In genomic region chr4:140056015-140056414, GRCh38 we compare ENCODE assay signal across 29 cellular contexts.
DNase-seq lines count a peak whose midpoint lies in the region; ATAC-seq, FAIRE-seq and TF ChIP-seq lines count a peak whose summit lies in the region.
"Had no signal": no experiment of that assay in that cellular context is flagged by ENCODE, and none has a peak within 500 bp of the region (broad histone marks: within the 10 kb centered on the region; RNA-seq: fewer than 3 reads in every experiment).

No MANE protein-coding gene starts in this region.

- H3K27me3 Mint-ChIP-seq in CD4-positive, alpha-beta T cell: peaks cover 6% of the 10 kb centered on the region
- H3K27me3 Mint-ChIP-seq in WTC11 (ENCODE audit: low read depth) (no peaks in the 10 kb centered on the region), nephron progenitor cell (ENCODE audit: low read depth, poor library complexity) (no peaks in the 10 kb centered on the region)
- H3K27me3 Mint-ChIP-seq: activated naive CD8-positive, alpha-beta T cell treated with anti-CD3 and anti-CD28 coated beads, Interleukin-2, amount 10 ng/mL, durations not matched to agents 7 days and 5 days had no signal

- H3K27ac Mint-ChIP-seq in CD4-positive, alpha-beta T cell: no peak overlapping the region
- no peak overlapping the region for H3K27ac Mint-ChIP-seq in WTC11
- peak overlapping the region; percentile 8 for H3K27ac Mint-ChIP-seq in nephron progenitor cell
- H3K27ac Mint-ChIP-seq: activated CD4-positive, alpha-beta memory T cell treated with anti-CD3 and anti-CD28 coated beads, Interleukin-2, amount 10 ng/mL, durations not matched to agents 7 days and 5 days; activated naive CD8-positive, alpha-beta T cell treated with anti-CD3 and anti-CD28 coated beads, Interleukin-2, amount 10 ng/mL, durations not matched to agents 7 days and 5 days; IgD-negative memory B cell; immature natural killer cell; T-helper 1 cell treated with Interleukin-12 subunit alpha and Interleukin-12 subunit beta and Interleukin-4 antibody, amounts not matched to agents 30 μg/mL and 1 μg/mL, for 36 hours had no signal

- peak; percentile 26 for ATAC-seq in CD4-positive, alpha-beta T cell (ENCODE audit: poor library complexity)
- ATAC-seq in WTC11: peak; percentile 39; the same call in 1 of the 2 replicates
- ATAC-seq: left cardiac atrium, PC-3 had no signal

- no peaks in the 10 kb centered on the region for H3K36me3 ChIP-seq in BLaER1 treated with 17β-estradiol and CSF1 and Interleukin-3, amounts not matched to agents 10 nM and 100 nM
- H3K36me3 ChIP-seq: BLaER1, colonic mucosa had no signal

- H3K4me3 Mint-ChIP-seq in CD4-positive, alpha-beta T cell: peak overlapping the region; percentile 21
- H3K4me3 Mint-ChIP-seq in WTC11: no peak overlapping the region
- H3K4me3 Mint-ChIP-seq in nephron progenitor cell: no peak overlapping the region
- H3K4me3 Mint-ChIP-seq: activated CD4-positive, alpha-beta memory T cell treated with anti-CD3 and anti-CD28 coated beads, Interleukin-2, amount 10 ng/mL, durations not matched to agents 7 days and 5 days; activated naive CD8-positive, alpha-beta T cell treated with anti-CD3 and anti-CD28 coated beads, Interleukin-2, amount 10 ng/mL, durations not matched to agents 7 days and 5 days; IgD-negative memory B cell; immature natural killer cell; T-helper 1 cell treated with Interleukin-12 subunit alpha and Interleukin-12 subunit beta and Interleukin-4 antibody, amounts not matched to agents 30 μg/mL and 1 μg/mL, for 36 hours had no signal

- H3K9ac ChIP-seq in BLaER1 treated with 17β-estradiol and CSF1 and Interleukin-3, amounts not matched to agents 10 nM and 100 nM: no peak overlapping the region
- H3K9ac ChIP-seq: BLaER1, parathyroid adenoma had no signal

- intact Hi-C loops in CD4-positive, alpha-beta T cell (cut with DNase I, micrococcal nuclease): loop anchor here in 1 of 2 experiments (2.0 to 5.0 kb wide), 2 partner anchors 15 to 41 kb away; no protein-coding TSS in a partner anchor

- POLR2A ChIA-PET in CD4-positive, alpha-beta T cell (lab: Charles Lee): no interaction called here
- POLR2A ChIA-PET in WTC11 (lab: Charles Lee): no interaction called here

- TF ChIP-seq CTCF in CD4-positive, alpha-beta T cell (IDR thresholded peaks at IDR 0.05): no peak
- TF ChIP-seq CTCF in WTC11 (IDR thresholded peaks at IDR 0.05) (no peak), nephron progenitor cell (IDR thresholded peaks at IDR 0.05) (no peak)

- H3K9me3 Mint-ChIP-seq in CD4-positive, alpha-beta T cell: no peaks in the 10 kb centered on the region
- no peaks in the 10 kb centered on the region; the same call in 1 of the 2 replicates for H3K9me3 Mint-ChIP-seq in WTC11
- no peaks in the 10 kb centered on the region for H3K9me3 Mint-ChIP-seq in nephron progenitor cell
- H3K9me3 Mint-ChIP-seq: activated CD4-positive, alpha-beta memory T cell treated with anti-CD3 and anti-CD28 coated beads, Interleukin-2, amount 10 ng/mL, durations not matched to agents 7 days and 5 days; activated naive CD8-positive, alpha-beta T cell treated with anti-CD3 and anti-CD28 coated beads, Interleukin-2, amount 10 ng/mL, durations not matched to agents 7 days and 5 days; IgD-negative memory B cell; immature natural killer cell; T-helper 1 cell treated with Interleukin-12 subunit alpha and Interleukin-12 subunit beta and Interleukin-4 antibody, amounts not matched to agents 30 μg/mL and 1 μg/mL, for 36 hours had no signal

- peak overlapping the region in 2 of 11 experiments; percentile 4 to 6; a peak in 1 of 22 replicates for H3K27ac ChIP-seq in BLaER1 treated with 17β-estradiol and CSF1 and Interleukin-3, amounts not matched to agents 10 nM and 100 nM
- H3K27ac ChIP-seq in CD4-positive, alpha-beta T cell (ENCODE audit: low read depth, low read length): no peak overlapping the region
- H3K27ac ChIP-seq: BLaER1, colonic mucosa, epithelial cell of prostate, parathyroid adenoma, SK-N-MC, skin epidermis, testis had no signal

- H4K20me1 ChIP-seq in BLaER1 treated with 17β-estradiol and CSF1 and Interleukin-3, amounts not matched to agents 10 nM and 100 nM: no peaks in the 10 kb centered on the region; a peak in 2 of 22 replicates
- H4K20me1 ChIP-seq: BLaER1 had no signal

- DNase-seq in CD4-positive, alpha-beta T cell: no peak
- no peak for DNase-seq in WTC11 (ENCODE audit: low spot score)
- DNase-seq in nephron progenitor cell: no peak
- no peak for DNase-seq in T-helper 9 cell
- no peak for DNase-seq in NCI-H510A treated with DMSO at 0.1 percent for 48 hours (lab: John Stamatoyannopoulos, UW)
- DNase-seq in H54 (ENCODE audit: insufficient read length, low spot score): no peak
- DNase-seq: activated CD4-positive, alpha-beta memory T cell treated with anti-CD3 and anti-CD28 coated beads, Interleukin-2, amount 10 ng/mL, durations not matched to agents 7 days and 5 days; activated CD4-positive, CD25-positive, alpha-beta regulatory T cell treated with anti-CD3 and anti-CD28 coated beads, Interleukin-2, amount 50 U/mL, for 72 hours; activated CD8-positive, alpha-beta memory T cell treated with anti-CD3 and anti-CD28 coated beads, Interleukin-2, amount 50 U/mL, for 4 hours; activated naive CD8-positive, alpha-beta T cell treated with anti-CD3 and anti-CD28 coated beads, Interleukin-2, amount 10 ng/mL, durations not matched to agents 7 days and 5 days; colonic mucosa; DMS79 treated with DMSO at 0.1 percent for 48 hours; effector CD8-positive, alpha-beta T cell; GF-D8; immature natural killer cell; left cardiac atrium; NCI-H2107; NCI-H446 treated with DMSO at 0.1 percent for 48 hours; PC-3; testis had no signal

- no peak for FAIRE-seq in H54 (lab: Jason Lieb, UNC)
- FAIRE-seq: astrocyte had no signal

- H3K4me2 ChIP-seq in BLaER1 treated with 17β-estradiol and CSF1 and Interleukin-3, amounts not matched to agents 10 nM and 100 nM: peak overlapping the region in 9 of 11 experiments; percentile 14 to 89 (median 69); a peak in 14 of 22 replicates
- H3K4me2 ChIP-seq: BLaER1 had no signal

- peaks cover 52 to 88% (median 78%) of the 10 kb centered on the region in 10 experiments for H3K4me1 ChIP-seq in BLaER1 treated with 17β-estradiol and CSF1 and Interleukin-3, amounts not matched to agents 10 nM and 100 nM
- H3K4me1 ChIP-seq: colonic mucosa, parathyroid adenoma, testis had no signal

- CTCF ChIA-PET in CD4-positive, alpha-beta T cell (lab: Charles Lee): no interaction called here
- CTCF ChIA-PET in WTC11 (lab: Charles Lee): no interaction called here

- TF ChIP-seq POLR2A in H54 (IDR thresholded peaks at IDR 0.05; ENCODE audit: low read depth, low read length): no peak

- H3K4me1 Mint-ChIP-seq in CD4-positive, alpha-beta T cell (ENCODE audit: low read depth): peaks cover 50% of the 10 kb centered on the region
- H3K4me1 Mint-ChIP-seq in WTC11 (peaks cover 10% of the 10 kb centered on the region), nephron progenitor cell (peaks cover 75% of the 10 kb centered on the region)

- H3K4me3 ChIP-seq in BLaER1 treated with 17β-estradiol and CSF1 and Interleukin-3, amounts not matched to agents 10 nM and 100 nM: no peak overlapping the region
- H3K4me3 ChIP-seq: BLaER1, colonic mucosa, SK-N-MC, skin epidermis, testis had no signal

- no peaks in the 10 kb centered on the region for H3K36me3 Mint-ChIP-seq in CD4-positive, alpha-beta T cell (ENCODE audit: low read depth)
- H3K36me3 Mint-ChIP-seq in WTC11: no peaks in the 10 kb centered on the region
- peaks cover 10% of the 10 kb centered on the region for H3K36me3 Mint-ChIP-seq in nephron progenitor cell (ENCODE audit: low read depth)
- H3K36me3 Mint-ChIP-seq: IgD-negative memory B cell, immature natural killer cell had no signal

- no peaks in the 10 kb centered on the region for H3K9me3 ChIP-seq in BLaER1 treated with 17β-estradiol and CSF1 and Interleukin-3, amounts not matched to agents 10 nM and 100 nM (replicated peaks in 1 of 11)
- no peaks in the 10 kb centered on the region for H3K9me3 ChIP-seq in CD4-positive, alpha-beta T cell (ENCODE audit: control insufficient read depth, low read length)
- H3K9me3 ChIP-seq: BLaER1, colonic mucosa, testis had no signal

- no peaks in the 10 kb centered on the region for H3K27me3 ChIP-seq in BLaER1 treated with 17β-estradiol and CSF1 and Interleukin-3, amounts not matched to agents 10 nM and 100 nM
- H3K27me3 ChIP-seq in CD4-positive, alpha-beta T cell (ENCODE audit: control insufficient read depth, insufficient read depth, low read length): no peaks in the 10 kb centered on the region
- H3K27me3 ChIP-seq: BLaER1, colonic mucosa, testis had no signal

TF ChIP-seq in WTC11, 78 proteins besides CTCF, POLR2A, EP300 and RAD21:
- TF ChIP-seq STAT6 (CRISPR knock-in tag; conservative IDR thresholded peaks at IDR 0.05; ENCODE audit: low read depth): no peak
- no peak for TF ChIP-seq FOXJ3 (CRISPR knock-in tag; IDR thresholded peaks at IDR 0.05; ENCODE audit: borderline replicate concordance)
- TF ChIP-seq FOXK1 (CRISPR knock-in tag; IDR thresholded peaks at IDR 0.05): no peak
- TF ChIP-seq ATF3 (CRISPR knock-in tag; conservative IDR thresholded peaks at IDR 0.05): no peak
